Comparison of ENCODE assay signal across 1 cellular context in genomic region chr22:46219650-46220049, GRCh38.
TF ChIP-seq lines count a peak whose summit lies in the region.

No MANE protein-coding gene starts in this region.

TF ChIP-seq in K562, 482 proteins besides CTCF, POLR2A, EP300 and RAD21:
- peak; percentile 79 for TF ChIP-seq NFIC (IDR thresholded peaks at IDR 0.05)
- TF ChIP-seq BHLHE40 (IDR thresholded peaks at IDR 0.05; ENCODE audit: low read length), result no peak
